In the genomic region with DNA sequence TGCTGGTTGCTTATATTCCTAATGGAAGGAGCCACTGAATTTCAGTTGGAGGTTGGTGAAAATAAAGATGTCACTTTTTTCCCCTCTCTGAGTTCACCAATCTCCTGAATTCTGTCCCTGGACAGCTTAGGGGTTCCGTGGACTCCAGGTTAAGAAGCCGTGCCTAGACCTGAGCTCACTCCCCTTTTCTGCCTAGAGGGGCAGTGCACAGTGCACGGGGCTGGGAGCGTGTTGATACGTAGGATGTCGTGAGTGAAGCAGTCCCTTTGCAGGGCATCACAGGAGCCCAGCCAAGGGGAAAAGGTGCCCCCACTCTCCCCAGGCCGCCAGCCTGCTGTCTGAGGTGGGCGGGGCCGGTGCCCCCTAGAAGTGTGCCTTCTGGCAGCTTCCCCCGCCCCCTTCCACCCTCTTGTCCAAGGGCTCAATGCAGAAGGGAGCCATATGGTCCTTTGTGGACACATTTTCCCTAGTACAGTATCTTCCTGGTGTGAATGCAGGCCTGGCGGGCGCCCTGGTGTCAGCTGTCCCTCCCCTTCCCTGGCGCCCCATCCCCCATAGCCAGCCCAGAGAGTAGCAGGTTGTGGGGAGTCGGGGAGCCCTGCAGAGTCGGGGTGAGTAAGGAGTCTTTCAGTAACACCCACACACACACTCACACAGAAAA, we compare ENCODE assay signal across 14 cellular contexts.
DNase-seq lines count a peak whose midpoint lies in the region; ATAC-seq, FAIRE-seq and TF ChIP-seq lines count a peak whose summit lies in the region.
"Had no signal": no experiment of that assay in that cellular context is flagged by ENCODE, and none has a peak within 500 bp of the region (broad histone marks: within the 10 kb centered on the region; RNA-seq: fewer than 3 reads in every experiment).

No MANE protein-coding gene starts in this region.

- peak overlapping the region; percentile 57 for H3K4me2 ChIP-seq in GM23338

- H3K36me3 ChIP-seq in GM23338 (ENCODE audit: insufficient read depth), result no peaks in the 10 kb centered on the region

- no peaks in the 10 kb centered on the region for H3K36me3 Mint-ChIP-seq in GM23338 (ENCODE audit: low read depth)
- no peaks in the 10 kb centered on the region for H3K36me3 Mint-ChIP-seq in WTC11
- H3K36me3 Mint-ChIP-seq: activated CD4-positive, alpha-beta memory T cell treated with anti-CD3 and anti-CD28 coated beads for 36 hours had no signal

- H3K9me3 Mint-ChIP-seq in GM23338 (no peaks in the 10 kb centered on the region), WTC11 (no peaks in the 10 kb centered on the region)
- H3K9me3 Mint-ChIP-seq: activated CD4-positive, alpha-beta memory T cell treated with anti-CD3 and anti-CD28 coated beads for 36 hours; activated T-cell treated with anti-CD3 and anti-CD28 coated beads, Interleukin-2, amount 50 U/mL, for 72 hours had no signal

- POLR2A ChIA-PET in WTC11 (lab: Charles Lee), result no interaction called here

- no peaks in the 10 kb centered on the region for H3F3A ChIP-seq in GM23338 (replicated peaks; ENCODE audit: low read depth)

- 0 out of 2 replicates have a peak, but pooled peaks cover 8% of the 10 kb centered on the region for H3K9me2 ChIP-seq in GM23338 (ENCODE audit: insufficient read depth)

- H3K4me3 ChIP-seq in GM23338, result no peak overlapping the region

- peak overlapping the region; percentile 91 for H2AFZ ChIP-seq in GM23338

- TF ChIP-seq CTCF in 22Rv1 (IDR thresholded peaks at IDR 0.05), result no peak
- TF ChIP-seq CTCF in GM23338 (conservative IDR thresholded peaks at IDR 0.05; ENCODE audit: low read depth in 2 of 2), result no peak
- TF ChIP-seq CTCF in WTC11 (IDR thresholded peaks at IDR 0.05), result no peak

- DNase-seq in GM23338 (ENCODE audit: low spot score), result no peak
- no peak for DNase-seq in WTC11 (ENCODE audit: low spot score)
- no peak for DNase-seq in left lobe of liver (ENCODE audit: low spot score)
- DNase-seq in RCC 7860 (ENCODE audit: low spot score), result no peak
- DNase-seq in activated CD4-positive, alpha-beta T cell treated with anti-CD3 and anti-CD28 coated beads, Interleukin-2, amount 50 U/mL, for 4 hours, result no peak
- no peak for DNase-seq in DMS53 (lab: John Stamatoyannopoulos, UW)
- DNase-seq in superior temporal gyrus (ENCODE audit: extremely low spot score), result no peak
- DNase-seq: activated CD4-positive, alpha-beta memory T cell treated with anti-CD3 and anti-CD28 coated beads for 36 hours; activated T-cell treated with anti-CD3 and anti-CD28 coated beads, Interleukin-2, amount 50 U/mL, for 72 hours; kidney glomerular epithelial cell; NCI-H2029 treated with DMSO at 0.1 percent for 48 hours; SIG-M5; T1000 had no signal

- H3K27me3 Mint-ChIP-seq in GM23338 (ENCODE audit: insufficient read depth, low read depth, poor library complexity) (peaks cover 9% of the 10 kb centered on the region), WTC11 (ENCODE audit: low read depth) (peaks cover 8% of the 10 kb centered on the region; the same call in 1 of the 2 replicates)
- H3K27me3 Mint-ChIP-seq: activated CD4-positive, alpha-beta memory T cell treated with anti-CD3 and anti-CD28 coated beads for 36 hours had no signal

- peak; percentile 43 for ATAC-seq in GM23338
- ATAC-seq in WTC11, result peak; percentile 49
- ATAC-seq in left lobe of liver, result peak; percentile 3
- ATAC-seq: activated T-cell treated with anti-CD3 and anti-CD28 coated beads, Interleukin-2, amount 50 U/mL, for 72 hours had no signal

- H4K20me1 ChIP-seq in GM23338 (replicated peaks; ENCODE audit: insufficient read depth), result no peaks in the 10 kb centered on the region

- no peaks in the 10 kb centered on the region for H3K79me2 ChIP-seq in GM23338 (replicated peaks; ENCODE audit: insufficient read depth)

- no peak for FAIRE-seq in RCC 7860 (lab: Jason Lieb, UNC)

- peaks cover 32% of the 10 kb centered on the region for H3K4me1 Mint-ChIP-seq in GM23338
- H3K4me1 Mint-ChIP-seq in WTC11, result peaks cover 24% of the 10 kb centered on the region

- CTCF ChIA-PET in WTC11 (lab: Charles Lee), result interaction anchor here (0.7 to 0.9 kb wide), 2 partner anchors 8 to 171 kb away, joined by 3 read pairs; no protein-coding TSS in a partner anchor

- H3K4me1 ChIP-seq in GM23338 (ENCODE audit: insufficient read depth), result peaks cover 11% of the 10 kb centered on the region

- H3K27me3 ChIP-seq in GM23338 (ENCODE audit: insufficient read depth), result no peaks in the 10 kb centered on the region

- H3K27ac ChIP-seq in 22Rv1 (peak overlapping the region; percentile 27; the same call in 1 of the 2 replicates), GM23338 (ENCODE audit: low read depth) (no peak overlapping the region)

- H3K27ac Mint-ChIP-seq in GM23338 (no peak overlapping the region), WTC11 (no peak overlapping the region)
- H3K27ac Mint-ChIP-seq: activated CD4-positive, alpha-beta memory T cell treated with anti-CD3 and anti-CD28 coated beads for 36 hours; activated T-cell treated with anti-CD3 and anti-CD28 coated beads, Interleukin-2, amount 50 U/mL, for 72 hours had no signal

- no peak overlapping the region for H3K4me3 Mint-ChIP-seq in GM23338
- no peak overlapping the region for H3K4me3 Mint-ChIP-seq in WTC11
- H3K4me3 Mint-ChIP-seq: activated CD4-positive, alpha-beta memory T cell treated with anti-CD3 and anti-CD28 coated beads for 36 hours; activated T-cell treated with anti-CD3 and anti-CD28 coated beads, Interleukin-2, amount 50 U/mL, for 72 hours had no signal

TF ChIP-seq in GM23338, 12 proteins besides CTCF, POLR2A, EP300 and RAD21:
- TF ChIP-seq CREB1 (CRISPR knock-in tag; IDR thresholded peaks at IDR 0.05; ENCODE audit: low read depth), result no peak
- TF ChIP-seq POLR2AphosphoS5 (IDR thresholded peaks at IDR 0.05; ENCODE audit: low read depth), result no peak
- no peak for TF ChIP-seq NANOG (IDR thresholded peaks at IDR 0.05; ENCODE audit: borderline replicate concordance)
- TF ChIP-seq, protein P1, sequence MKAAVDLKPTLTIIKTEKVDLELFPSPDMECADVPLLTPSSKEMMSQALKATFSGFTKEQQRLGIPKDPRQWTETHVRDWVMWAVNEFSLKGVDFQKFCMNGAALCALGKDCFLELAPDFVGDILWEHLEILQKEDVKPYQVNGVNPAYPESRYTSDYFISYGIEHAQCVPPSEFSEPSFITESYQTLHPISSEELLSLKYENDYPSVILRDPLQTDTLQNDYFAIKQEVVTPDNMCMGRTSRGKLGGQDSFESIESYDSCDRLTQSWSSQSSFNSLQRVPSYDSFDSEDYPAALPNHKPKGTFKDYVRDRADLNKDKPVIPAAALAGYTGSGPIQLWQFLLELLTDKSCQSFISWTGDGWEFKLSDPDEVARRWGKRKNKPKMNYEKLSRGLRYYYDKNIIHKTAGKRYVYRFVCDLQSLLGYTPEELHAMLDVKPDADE (IDR thresholded peaks at IDR 0.05), result no peak

TF ChIP-seq in WTC11, 78 proteins besides CTCF, POLR2A, EP300 and RAD21 (continues in another document):
- TF ChIP-seq, protein P2, sequence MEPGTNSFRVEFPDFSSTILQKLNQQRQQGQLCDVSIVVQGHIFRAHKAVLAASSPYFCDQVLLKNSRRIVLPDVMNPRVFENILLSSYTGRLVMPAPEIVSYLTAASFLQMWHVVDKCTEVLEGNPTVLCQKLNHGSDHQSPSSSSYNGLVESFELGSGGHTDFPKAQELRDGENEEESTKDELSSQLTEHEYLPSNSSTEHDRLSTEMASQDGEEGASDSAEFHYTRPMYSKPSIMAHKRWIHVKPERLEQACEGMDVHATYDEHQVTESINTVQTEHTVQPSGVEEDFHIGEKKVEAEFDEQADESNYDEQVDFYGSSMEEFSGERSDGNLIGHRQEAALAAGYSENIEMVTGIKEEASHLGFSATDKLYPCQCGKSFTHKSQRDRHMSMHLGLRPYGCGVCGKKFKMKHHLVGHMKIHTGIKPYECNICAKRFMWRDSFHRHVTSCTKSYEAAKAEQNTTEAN (CRISPR knock-in tag; IDR thresholded peaks at IDR 0.05), result no peak
- TF ChIP-seq SOX15 (CRISPR knock-in tag; IDR thresholded peaks at IDR 0.05) (no peak), ZNF263 (CRISPR knock-in tag; IDR thresholded peaks at IDR 0.05; ENCODE audit: low read depth) (no peak), ZNF317 (CRISPR knock-in tag; IDR thresholded peaks at IDR 0.05; ENCODE audit: borderline replicate concordance, low read depth) (no peak), MXD4 (CRISPR knock-in tag; IDR thresholded peaks at IDR 0.05; ENCODE audit: borderline replicate concordance) (no peak), ATF1 (CRISPR knock-in tag; IDR thresholded peaks at IDR 0.05) (no peak), ZBTB21 (CRISPR knock-in tag; IDR thresholded peaks at IDR 0.05; ENCODE audit: borderline replicate concordance) (no peak), ELF4 (CRISPR knock-in tag; IDR thresholded peaks at IDR 0.05; ENCODE audit: low read depth) (no peak)
- TF ChIP-seq, protein P3, sequence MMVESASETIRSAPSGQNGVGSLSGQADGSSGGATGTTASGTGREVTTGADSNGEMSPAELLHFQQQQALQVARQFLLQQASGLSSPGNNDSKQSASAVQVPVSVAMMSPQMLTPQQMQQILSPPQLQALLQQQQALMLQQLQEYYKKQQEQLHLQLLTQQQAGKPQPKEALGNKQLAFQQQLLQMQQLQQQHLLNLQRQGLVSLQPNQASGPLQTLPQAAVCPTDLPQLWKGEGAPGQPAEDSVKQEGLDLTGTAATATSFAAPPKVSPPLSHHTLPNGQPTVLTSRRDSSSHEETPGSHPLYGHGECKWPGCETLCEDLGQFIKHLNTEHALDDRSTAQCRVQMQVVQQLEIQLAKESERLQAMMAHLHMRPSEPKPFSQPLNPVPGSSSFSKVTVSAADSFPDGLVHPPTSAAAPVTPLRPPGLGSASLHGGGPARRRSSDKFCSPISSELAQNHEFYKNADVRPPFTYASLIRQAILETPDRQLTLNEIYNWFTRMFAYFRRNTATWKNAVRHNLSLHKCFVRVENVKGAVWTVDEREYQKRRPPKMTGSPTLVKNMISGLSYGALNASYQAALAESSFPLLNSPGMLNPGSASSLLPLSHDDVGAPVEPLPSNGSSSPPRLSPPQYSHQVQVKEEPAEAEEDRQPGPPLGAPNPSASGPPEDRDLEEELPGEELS (CRISPR knock-in tag; IDR thresholded peaks at IDR 0.05), result no peak
- TF ChIP-seq, protein P4, sequence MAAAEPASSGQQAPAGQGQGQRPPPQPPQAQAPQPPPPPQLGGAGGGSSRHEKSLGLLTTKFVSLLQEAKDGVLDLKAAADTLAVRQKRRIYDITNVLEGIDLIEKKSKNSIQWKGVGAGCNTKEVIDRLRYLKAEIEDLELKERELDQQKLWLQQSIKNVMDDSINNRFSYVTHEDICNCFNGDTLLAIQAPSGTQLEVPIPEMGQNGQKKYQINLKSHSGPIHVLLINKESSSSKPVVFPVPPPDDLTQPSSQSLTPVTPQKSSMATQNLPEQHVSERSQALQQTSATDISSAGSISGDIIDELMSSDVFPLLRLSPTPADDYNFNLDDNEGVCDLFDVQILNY (CRISPR knock-in tag; IDR thresholded peaks at IDR 0.05), result no peak
- TF ChIP-seq, protein P5, sequence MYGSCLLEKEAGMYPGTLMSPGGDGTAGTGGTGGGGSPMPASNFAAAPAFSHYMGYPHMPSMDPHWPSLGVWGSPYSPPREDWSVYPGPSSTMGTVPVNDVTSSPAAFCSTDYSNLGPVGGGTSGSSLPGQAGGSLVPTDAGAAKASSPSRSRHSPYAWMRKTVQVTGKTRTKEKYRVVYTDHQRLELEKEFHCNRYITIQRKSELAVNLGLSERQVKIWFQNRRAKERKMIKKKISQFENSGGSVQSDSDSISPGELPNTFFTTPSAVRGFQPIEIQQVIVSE (CRISPR knock-in tag; IDR thresholded peaks at IDR 0.05; ENCODE audit: borderline replicate concordance), result no peak
